9 cellular contexts compared by ENCODE assay signal in the genomic region with DNA sequence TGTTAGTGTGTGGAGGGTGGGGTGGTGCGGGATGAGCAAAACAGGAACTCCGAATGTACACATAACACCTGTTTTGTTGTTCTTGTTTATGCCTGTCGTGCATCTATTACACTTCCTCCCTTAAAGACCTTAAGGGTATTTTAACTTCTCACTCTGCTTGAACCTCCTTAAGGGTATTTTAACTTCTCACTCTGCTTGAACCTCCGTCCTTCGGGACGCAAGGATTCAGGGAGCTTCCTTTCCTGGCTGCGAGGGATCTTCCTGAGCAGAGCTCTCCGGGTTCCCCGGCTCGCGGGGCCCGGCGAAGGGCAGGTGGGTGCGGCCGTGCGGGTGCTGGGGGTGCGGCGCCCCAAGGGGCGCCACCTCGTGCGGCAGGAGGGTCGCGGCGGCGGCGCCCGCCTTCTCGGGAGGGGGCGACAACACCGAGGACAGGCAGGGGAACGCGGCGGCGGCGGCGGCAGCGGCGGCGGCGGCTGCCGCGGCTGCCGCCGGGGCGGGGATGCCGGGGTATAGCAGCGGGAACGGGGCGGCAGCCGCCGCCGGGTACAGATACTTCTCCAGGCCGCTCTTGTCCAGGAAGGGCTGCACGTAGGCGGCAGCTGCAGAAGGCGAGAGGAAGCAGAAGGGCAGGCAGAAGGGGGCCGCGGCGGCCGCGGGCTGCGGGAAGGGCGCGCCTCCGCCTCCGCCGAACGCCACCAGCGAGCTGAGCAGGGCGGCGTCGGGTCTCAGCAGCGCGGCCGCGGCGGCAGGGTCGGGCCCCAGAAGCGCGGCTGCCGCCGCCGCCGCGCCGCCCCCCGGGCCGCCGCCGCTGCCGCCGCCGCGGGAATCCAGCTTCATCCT. TPM values are rescaled to one million over a fixed set of nuclear protein-coding genes. Genes with fewer than 3 reads are reported as not detected.
A peak's percentile ranks its signal among the peaks of the same experiment; 100 is the strongest.
DNase-seq lines count a peak whose midpoint lies in the region; ATAC-seq and TF ChIP-seq lines count a peak whose summit lies in the region.
"Had no signal": no experiment of that assay in that cellular context is flagged by ENCODE, and none has a peak within 500 bp of the region (broad histone marks: within the 10 kb centered on the region; RNA-seq: fewer than 3 reads in every experiment).

No MANE protein-coding gene starts in this region.

- dilution Hi-C loops in mammary epithelial cell (cut with HindIII; ENCODE audit: low sequenced_read_pairs), result loop anchor here (5.0 to 10.0 kb wide), 2 partner anchors 123 to 165 kb away; no protein-coding TSS in a partner anchor

- peak overlapping the region; percentile 86 for H3K4me2 ChIP-seq in mammary epithelial cell (ENCODE audit: insufficient read depth, low read depth, low read length)

- POLR2A ChIA-PET in RWPE1 (lab: Yijun Ruan, JAX; ENCODE audit: low non-redundant PET), result interaction anchor here (0.5 to 0.7 kb wide), 2 partner anchors 153 to 264 kb away, joined by 3 to 4 read pairs; no protein-coding TSS in a partner anchor

- ATAC-seq in GM21381 (IDR thresholded peaks at IDR 0.05; ENCODE audit: unreplicated experiment) (no peak), HG03342 (IDR thresholded peaks at IDR 0.05; ENCODE audit: unreplicated experiment) (no peak)

- H3K4me3 ChIP-seq in mammary epithelial cell (replicated peaks in 1 of 3; ENCODE audit: insufficient read depth in 1 of 3, low read depth in 2 of 3, low read length in 3 of 3) (peak overlapping the region; percentile 63 to 88 (median 74)), stomach smooth muscle (ENCODE audit: low read length in 2 of 2) (peak overlapping the region; percentile 50 to 92)

- intact Hi-C loops in mammary epithelial cell (cut with micrococcal nuclease), result loop anchor here (2.0 to 10.0 kb wide), 4 partner anchors 31 to 713 kb away; a partner anchor contains a TSS

- H3K27ac ChIP-seq in RWPE1 (peak overlapping the region; percentile 64), mammary epithelial cell (ENCODE audit: insufficient read depth, low read depth, low read length) (peak overlapping the region; percentile 69), stomach smooth muscle (ENCODE audit: low read length) (peak overlapping the region; percentile 88)

- H3K9me3 Mint-ChIP-seq in HFFc6, result no peaks in the 10 kb centered on the region

- H3K9me3 ChIP-seq in mammary epithelial cell (replicated peaks; ENCODE audit: insufficient read depth, low read length), result no peaks in the 10 kb centered on the region
- H3K9me3 ChIP-seq in stomach smooth muscle (ENCODE audit: control insufficient read depth in 2 of 2, low read length in 2 of 2), result no peaks in the 10 kb centered on the region

- H3K27me3 Mint-ChIP-seq in HFFc6 (ENCODE audit: insufficient read depth), result no peaks in the 10 kb centered on the region; the same call in 1 of the 2 replicates

- H3K27ac Mint-ChIP-seq in HFFc6, result peak overlapping the region; percentile 54; the same call in 1 of the 2 replicates

- 0% methylated on average over 5 of the region's 94 CpGs for WGBS in mammary epithelial cell (ENCODE audit: low coverage, missing lambda C conversion rate)

- peak overlapping the region; percentile 69 for H2AFZ ChIP-seq in mammary epithelial cell (ENCODE audit: low read depth, low read length)

- H3K9ac ChIP-seq in mammary epithelial cell (ENCODE audit: insufficient read depth, low read length), result peak overlapping the region; percentile 82
- H3K9ac ChIP-seq in stomach smooth muscle (ENCODE audit: low read length in 2 of 2), result peak overlapping the region; percentile 69 to 79

- H3K36me3 Mint-ChIP-seq in HFFc6 (ENCODE audit: low read depth), result no peaks in the 10 kb centered on the region

- CTCF ChIA-PET in RWPE1 (lab: Yijun Ruan, JAX), result interaction anchor here (0.6 to 1.7 kb wide), 7 partner anchors 25 to 723 kb away, joined by 3 to 6 read pairs (median 4); no protein-coding TSS in a partner anchor
- CTCF ChIA-PET in mammary epithelial cell (lab: Charles Lee; ENCODE audit: low non-redundant PET), result interaction anchor here (0.6 to 1.2 kb wide), 5 partner anchors 142 to 580 kb away, joined by 3 to 10 read pairs (median 7); no protein-coding TSS in a partner anchor

- H3K4me1 Mint-ChIP-seq in HFFc6 (ENCODE audit: low read depth), result peaks cover 55% of the 10 kb centered on the region

- H3K79me2 ChIP-seq in mammary epithelial cell (ENCODE audit: insufficient read depth, low read length), result peaks cover 38% of the 10 kb centered on the region

- H3K27me3 ChIP-seq in mammary epithelial cell (ENCODE audit: insufficient read depth, low read length) (no peaks in the 10 kb centered on the region), stomach smooth muscle (ENCODE audit: control insufficient read depth in 1 of 2, insufficient read depth in 2 of 2, low read length in 2 of 2) (no peaks in the 10 kb centered on the region)

- H3K36me3 ChIP-seq in mammary epithelial cell (ENCODE audit: insufficient read depth, low read length) (no peaks in the 10 kb centered on the region), stomach smooth muscle (ENCODE audit: control insufficient read depth in 2 of 2, insufficient read depth in 2 of 2, low read length in 2 of 2) (no peaks in the 10 kb centered on the region)

- peak overlapping the region; percentile 69 for H3K4me3 Mint-ChIP-seq in HFFc6

- H4K20me1 ChIP-seq in mammary epithelial cell (ENCODE audit: insufficient read depth, low read length), result no peaks in the 10 kb centered on the region

- peak; percentile 51 for DNase-seq in EH (ENCODE audit: low read depth)
- no peak for DNase-seq in HFFc6
- no peak for DNase-seq in RWPE1 (ENCODE audit: low spot score)
- DNase-seq in mammary epithelial cell, result no peak
- DNase-seq in kidney tubule cell (ENCODE audit: low spot score), result peak; percentile 31

- TF ChIP-seq CTCF in HFFc6 (IDR thresholded peaks at IDR 0.05) (no peak), RWPE1 (conservative IDR thresholded peaks at IDR 0.05; ENCODE audit: low read depth) (no peak), mammary epithelial cell (conservative IDR thresholded peaks at IDR 0.05 in 1 of 2, IDR thresholded peaks at IDR 0.05 in 1 of 2; ENCODE audit: extremely low read depth in 1 of 2, insufficient read depth in 1 of 2, low read depth in 1 of 2, low read length in 2 of 2) (no peak)

- in situ Hi-C loops in mammary epithelial cell (cut with MboI; ENCODE audit: low sequenced_read_pairs in 2 of 2), result loop anchor here in 1 of 2 donors (10.0 to 25.0 kb wide), 2 partner anchors 173 to 515 kb away; no protein-coding TSS in a partner anchor

- BruUV-seq in mammary epithelial cell (replicated peaks; lab: Mats Ljungman, UMichigan), result no TSS peak

- H3K4me1 ChIP-seq in mammary epithelial cell (ENCODE audit: insufficient read depth, low read length) (peaks cover 38% of the 10 kb centered on the region), stomach smooth muscle (ENCODE audit: control insufficient read depth, insufficient read depth, low read length) (peaks cover 36% of the 10 kb centered on the region)

RNA-seq across cellular contexts. Expression of a gene that starts 2.8 kb away (rescaled TPM):
- 10 to 100 TPM; 12.3 to 17.6 (median 13.8) TPM for total RNA-seq in HFFc6 (2021; fragmentation: NEBNext Ultra II Directional; extraction: Animal tissue kit (Norgen Biotek cat#: 25700))
- 10 to 100 TPM; 18.1 to 19.2 TPM for total RNA-seq in mammary epithelial cell
- 24.6 TPM for polyA plus RNA-seq in mammary epithelial cell
- polyA minus RNA-seq in mammary epithelial cell, result 117 TPM
- total RNA-seq: T-helper 2 cell treated with Interferon-gamma antibody and Interleukin-4, amounts not matched to agents 100 ng/mL and 5 ng/mL, for 36 hours had no signal

Comparison
In these comparisons a context has a peak if more than half of its experiments do, and no peak if none do; other contexts are left out.
1. DNase-seq: peak in EH (single experiment) and kidney tubule cell (single experiment); none in HFFc6 (single experiment), RWPE1 (single experiment) and mammary epithelial cell (single experiment).
2. Peak in every context shown above with its lines, with median percentiles within 50 percentile points of each other: H3K27ac ChIP-seq.